In genomic region chr3:123626881-123627280, GRCh38 we compare ENCODE assay signal across 17 cellular contexts.
"Had no signal": no experiment of that assay in that cellular context is flagged by ENCODE, and none has a peak within 500 bp of the region (broad histone marks: within the 10 kb centered on the region; RNA-seq: fewer than 3 reads in every experiment).

No MANE protein-coding gene starts in this region.

- H3K4me1 ChIP-seq: upper lobe of left lung had no signal

- H3K9me3 Mint-ChIP-seq: naive thymus-derived CD4-positive, alpha-beta T cell; nephron progenitor cell had no signal

- FAIRE-seq: frontal cortex, islet of Langerhans had no signal

- H3K4me2 ChIP-seq: smooth muscle cell had no signal

- DNase-seq: cortex of kidney; dorsolateral prefrontal cortex; effector CD8-positive, alpha-beta T cell; heart right ventricle; hypothalamus; kidney glomerular epithelial cell; mesendoderm; naive thymus-derived CD4-positive, alpha-beta T cell; nephron progenitor cell; right cardiac atrium; stimulated activated CD4-positive, alpha-beta T cell treated with anti-CD3 and anti-CD28 coated beads, Interleukin-2, amount 100 ng/mL, for 48 hours; stimulated activated naive CD4-positive, alpha-beta T cell treated with Interleukin-2 at 50 U/mL for 16 hours; tibial artery; upper lobe of left lung had no signal

- H3K27ac Mint-ChIP-seq: naive thymus-derived CD4-positive, alpha-beta T cell; nephron progenitor cell had no signal

- H3K4me3 Mint-ChIP-seq: naive thymus-derived CD4-positive, alpha-beta T cell; nephron progenitor cell had no signal

- ATAC-seq: heart right ventricle; naive thymus-derived CD4-positive, alpha-beta T cell; right cardiac atrium had no signal

- H3K27me3 ChIP-seq: dorsolateral prefrontal cortex, heart right ventricle, tibial artery, upper lobe of left lung had no signal

- H3K4me3 ChIP-seq: dorsolateral prefrontal cortex, heart right ventricle, smooth muscle cell, tibial artery, upper lobe of left lung had no signal

- H3K9me3 ChIP-seq: heart right ventricle, tibial artery, upper lobe of left lung had no signal

- H3K27ac ChIP-seq: dorsolateral prefrontal cortex, heart right ventricle, upper lobe of left lung had no signal
